In the genomic region with DNA sequence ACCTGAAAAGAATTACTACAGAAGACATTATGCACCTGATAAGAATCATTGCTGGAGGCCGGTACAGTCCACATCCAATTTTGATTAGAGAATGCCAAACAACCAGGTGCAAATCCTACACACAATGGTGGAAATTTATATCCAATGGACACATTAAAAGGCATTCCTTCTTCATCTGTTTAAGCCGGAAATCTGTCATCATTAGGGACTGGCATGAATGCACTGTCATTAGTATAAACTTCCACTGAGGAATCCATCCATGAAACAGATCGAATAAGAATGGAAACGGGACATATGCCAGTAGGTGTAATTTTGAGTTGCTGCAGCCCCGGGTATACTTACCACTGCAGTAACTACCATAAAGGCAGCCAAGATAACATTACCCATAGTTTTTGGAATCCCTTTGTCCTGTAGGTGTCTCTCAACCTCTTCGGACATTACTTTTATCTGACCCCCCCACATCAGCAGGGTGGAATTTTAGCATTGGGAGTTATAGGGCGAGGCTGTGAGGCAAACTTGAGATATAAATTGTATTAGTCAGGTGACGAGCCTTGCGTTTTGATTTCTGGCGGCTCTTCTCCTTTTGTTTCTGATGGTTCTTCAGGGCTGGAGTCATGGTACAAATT, we compare ENCODE assay signal across 29 cellular contexts. TPM values are rescaled to one million over a fixed set of nuclear protein-coding genes. Genes with fewer than 3 reads are reported as not detected.
"Had no signal": no experiment of that assay in that cellular context is flagged by ENCODE, and none has a peak within 500 bp of the region (broad histone marks: within the 10 kb centered on the region; RNA-seq: fewer than 3 reads in every experiment).

No MANE protein-coding gene starts in this region.

- H3K27me3 ChIP-seq: MG63, Peyer's patch, SJSA1 had no signal

- H3K4me3 ChIP-seq: MG63, Peyer's patch, SJSA1 had no signal

- H3K9me2 ChIP-seq: SK-N-SH had no signal

- H3K9ac ChIP-seq: SK-N-SH had no signal

- H3K9me3 ChIP-seq: Peyer's patch, SK-N-SH had no signal

- DNase-seq: activated B cell treated with CpG ODN at 0.5 μM for 24 hours; activated CD4-positive, alpha-beta memory T cell treated with anti-CD3 and anti-CD28 coated beads for 36 hours; activated CD4-positive, alpha-beta T cell treated with anti-CD3 and anti-CD28 coated beads for 4 hours; activated CD4-positive, alpha-beta T cell treated with anti-CD3 and anti-CD28 coated beads, Interleukin-2, amount 50 U/mL, for 1 hour; activated CD4-positive, CD25-positive, alpha-beta regulatory T cell treated with anti-CD3 and anti-CD28 coated beads, Interleukin-2, amount 50 U/mL, for 72 hours; activated CD8-positive, alpha-beta memory T cell treated with anti-CD3 and anti-CD28 coated beads for 24 hours; activated CD8-positive, alpha-beta memory T cell treated with anti-CD3 and anti-CD28 coated beads, Interleukin-2, amount 10 ng/mL, durations not matched to agents 7 days and 5 days; activated CD8-positive, alpha-beta memory T cell treated with anti-CD3 and anti-CD28 coated beads, Interleukin-2, amount 50 U/mL, for 48 hours; activated effector memory CD4-positive, alpha-beta T cell treated with Interleukin-2 at 50 U/mL for 16 hours; activated naive CD4-positive, alpha-beta T cell treated with anti-CD3 and anti-CD28 coated beads, Interleukin-2, amount 10 ng/mL, durations not matched to agents 7 days and 5 days; activated naive CD8-positive, alpha-beta T cell treated with anti-CD3 and anti-CD28 coated beads, Interleukin-2, amount 50 U/mL, for 24 hours; activated T-cell treated with anti-CD3 and anti-CD28 coated beads, Interleukin-2, amount 50 U/mL, for 48 hours; anterior cingulate cortex; caudate nucleus; Kasumi-1; MG63; NCI-H1048; NCI-H1105 treated with DMSO at 0.1 percent for 48 hours; NCI-H1436; NCI-H1694 treated with DMSO at 0.1 percent for 48 hours; NCI-H2029; NCI-H345; NCI-H524 treated with DMSO at 0.1 percent for 48 hours; NK-92 treated with Interleukin-12 subunit alpha and Interleukin-12 subunit beta, amount 100 ng/mL, for 24 hours; Peyer's patch; RPMI8226; SHP77 treated with DMSO at 0.1 percent for 48 hours; SK-N-SH had no signal

- H3K27ac ChIP-seq: Peyer's patch, SJSA1 had no signal

- ATAC-seq: activated CD8-positive, alpha-beta memory T cell treated with anti-CD3 and anti-CD28 coated beads, Interleukin-2, amount 10 ng/mL, durations not matched to agents 7 days and 5 days; activated naive CD8-positive, alpha-beta T cell treated with anti-CD3 and anti-CD28 coated beads, Interleukin-2, amount 50 U/mL, for 24 hours had no signal

- H3K36me3 ChIP-seq: MG63, Peyer's patch, SJSA1 had no signal

- H3K4me2 ChIP-seq: SK-N-SH had no signal

- H3K4me1 ChIP-seq: SJSA1 had no signal

RNA-seq across cellular contexts. Expression of gene AKR1C2, which starts 36.5 kb away (rescaled TPM):
- total RNA-seq: activated B cell treated with CpG ODN at 0.5 μM for 24 hours; activated CD8-positive, alpha-beta memory T cell treated with anti-CD3 and anti-CD28 coated beads, Interleukin-2, amount 10 ng/mL, durations not matched to agents 7 days and 5 days had no signal
- polyA plus RNA-seq: SK-N-SH had no signal

RNA-seq across cellular contexts. Expression of gene AKR1C3, which starts 54.1 kb away (rescaled TPM):
- total RNA-seq: activated B cell treated with CpG ODN at 0.5 μM for 24 hours had no signal
